1 cellular context compared by ENCODE assay signal in genomic region chr19:12882589-12882988, GRCh38.
TF ChIP-seq lines count a peak whose summit lies in the region.

No MANE protein-coding gene starts in this region.

TF ChIP-seq in K562, 482 proteins besides CTCF, POLR2A, EP300 and RAD21 (continued from another document and continues in another):
- TF ChIP-seq TSHZ1 (CRISPR knock-in tag; IDR thresholded peaks at IDR 0.05): peak; percentile 82; the same call in 1 of the 2 replicates
- 0 out of 2 replicates have a peak, but pooled peaks have one; percentile 52 for TF ChIP-seq DDX20 (tag; IDR thresholded peaks at IDR 0.05; ENCODE audit: low read depth)
- TF ChIP-seq GABPB1 (CRISPR knock-in tag; IDR thresholded peaks at IDR 0.05): no peak
- TF ChIP-seq ZNF239 (CRISPR knock-in tag; IDR thresholded peaks at IDR 0.05): peak; percentile 44; the same call in 1 of the 2 replicates
- TF ChIP-seq ZBTB12 (CRISPR knock-in tag; IDR thresholded peaks at IDR 0.05): peak; percentile 49; the same call in 1 of the 2 replicates
- TF ChIP-seq ELF2 (CRISPR knock-in tag; IDR thresholded peaks at IDR 0.05): no peak
- TF ChIP-seq PYGO2 (tag; IDR thresholded peaks at IDR 0.05): peak; percentile 80
- peak; percentile 92 for TF ChIP-seq CREB3 (tag; conservative IDR thresholded peaks at IDR 0.05; ENCODE audit: low read depth)
- 0 out of 2 replicates have a peak, but pooled peaks have one; percentile 39 for TF ChIP-seq HBP1 (CRISPR knock-in tag; IDR thresholded peaks at IDR 0.05)
- peak; percentile 83 for TF ChIP-seq HINFP (tag; conservative IDR thresholded peaks at IDR 0.05; ENCODE audit: low read depth)
- no peak for TF ChIP-seq BHLHE40 (IDR thresholded peaks at IDR 0.05; ENCODE audit: low read length)
- no peak for TF ChIP-seq SMAD3 (CRISPR knock-in tag; conservative IDR thresholded peaks at IDR 0.05)
- TF ChIP-seq STAT6 (CRISPR knock-in tag; IDR thresholded peaks at IDR 0.05): no peak
- no peak for TF ChIP-seq TFAP4 (CRISPR knock-in tag; IDR thresholded peaks at IDR 0.05; ENCODE audit: borderline replicate concordance)
- TF ChIP-seq ZNF592 (IDR thresholded peaks at IDR 0.05): peak; percentile 99
- no peak for TF ChIP-seq REST (CRISPR knock-in tag; IDR thresholded peaks at IDR 0.05; ENCODE audit: low read depth)
- TF ChIP-seq ZNF184 (CRISPR knock-in tag; IDR thresholded peaks at IDR 0.05): no peak
- no peak for TF ChIP-seq BRCA1 (IDR thresholded peaks at IDR 0.05)
- TF ChIP-seq BRCA1 (CRISPR knock-in tag; IDR thresholded peaks at IDR 0.05): no peak
- TF ChIP-seq IRF9 (tag; IDR thresholded peaks at IDR 0.05): peak; percentile 90
- peak in 1 of 2 experiments; percentile 63; a peak in 1 of 4 replicates for TF ChIP-seq TEAD1 (CRISPR knock-in tag; IDR thresholded peaks at IDR 0.05)
- peak; percentile 58; the same call in 1 of the 2 replicates for TF ChIP-seq ZNF79 (CRISPR knock-in tag; IDR thresholded peaks at IDR 0.05; ENCODE audit: low read depth)
- no peak for TF ChIP-seq TFAM (CRISPR knock-in tag; conservative IDR thresholded peaks at IDR 0.05)
- peak; percentile 82 for TF ChIP-seq MTF1 (CRISPR knock-in tag; IDR thresholded peaks at IDR 0.05; ENCODE audit: borderline replicate concordance)
- peak; percentile 62; the same call in 1 of the 2 replicates for TF ChIP-seq ZNF444 (CRISPR knock-in tag; IDR thresholded peaks at IDR 0.05)
- peak; percentile 93 for TF ChIP-seq HSF4 (CRISPR knock-in tag; IDR thresholded peaks at IDR 0.05; ENCODE audit: borderline replicate concordance)
- TF ChIP-seq ATF4 (CRISPR knock-in tag; IDR thresholded peaks at IDR 0.05): peak; percentile 75
- peak; percentile 72; the same call in 1 of the 2 replicates for TF ChIP-seq IFI16 (CRISPR knock-in tag; IDR thresholded peaks at IDR 0.05)
- TF ChIP-seq NFXL1 (CRISPR knock-in tag; IDR thresholded peaks at IDR 0.05): peak; percentile 68; the same call in 1 of the 2 replicates
- 0 out of 2 replicates have a peak, but pooled peaks have one; percentile 41 for TF ChIP-seq TCFL5 (CRISPR knock-in tag; conservative IDR thresholded peaks at IDR 0.05)
- TF ChIP-seq MTA2 (IDR thresholded peaks at IDR 0.05; ENCODE audit: low read depth): no peak
- TF ChIP-seq ZNF212 (CRISPR knock-in tag; IDR thresholded peaks at IDR 0.05): peak; percentile 37; the same call in 1 of the 2 replicates
- TF ChIP-seq TBP (optimal IDR thresholded peaks at IDR 0.05; ENCODE audit: low read depth, low read length): no peak
- no peak for TF ChIP-seq MCM5 (IDR thresholded peaks at IDR 0.05; ENCODE audit: low read depth)
- TF ChIP-seq PTTG1 (tag; IDR thresholded peaks at IDR 0.05; ENCODE audit: low read depth): peak; percentile 84
- TF ChIP-seq KAT8 (IDR thresholded peaks at IDR 0.05; ENCODE audit: low read depth): no peak
